8 cellular contexts compared by ENCODE assay signal in the genomic region with DNA sequence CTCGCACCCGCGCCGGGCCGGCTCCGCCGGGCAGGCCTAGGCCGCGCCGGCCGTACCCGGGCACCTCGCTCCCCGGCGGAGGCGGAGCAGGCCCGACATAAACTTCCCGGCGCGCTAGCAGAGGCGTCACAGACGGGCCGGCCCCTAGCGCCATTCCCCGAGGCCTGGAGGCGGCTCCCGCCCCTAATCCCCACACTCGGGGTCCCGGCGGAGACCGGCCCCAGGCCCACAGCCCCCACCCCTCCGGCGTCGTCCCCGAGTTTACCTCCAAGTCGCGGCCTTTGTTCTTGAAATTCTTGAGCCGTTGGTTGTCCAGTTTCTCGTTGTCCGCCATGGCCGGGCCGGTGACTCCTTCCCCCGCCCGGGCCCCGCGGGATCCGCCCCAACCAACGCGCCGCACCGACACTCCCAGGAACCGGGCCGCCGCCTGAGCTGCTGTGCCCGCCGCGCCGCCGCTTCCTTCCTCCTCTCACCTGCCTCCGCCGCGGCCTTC. TPM values are rescaled to one million over a fixed set of nuclear protein-coding genes. Genes with fewer than 3 reads are reported as not detected.
DNase-seq lines count a peak whose midpoint lies in the region; ATAC-seq and TF ChIP-seq lines count a peak whose summit lies in the region.

No MANE protein-coding gene starts in this region.

- H2AFZ ChIP-seq in parathyroid adenoma, result peak overlapping the region; percentile 88

- TF ChIP-seq CTCF in BE2C (IDR thresholded peaks at IDR 0.05; ENCODE audit: low read depth, low read length) (no peak), parathyroid adenoma (IDR thresholded peaks at IDR 0.05) (no peak)

- ATAC-seq in GM18909 (IDR thresholded peaks at IDR 0.05; ENCODE audit: poor library complexity, unreplicated experiment) (peak; percentile 52), HG03135 (IDR thresholded peaks at IDR 0.05; ENCODE audit: unreplicated experiment) (peak; percentile 47)

- DNase-seq in BE2C, result peak; percentile 69
- peak; percentile 39 for DNase-seq in NOMO-1 treated with dmso at 0.1 percent for 144 hours (lab: John Stamatoyannopoulos, UW; ENCODE audit: unreplicated experiment)
- DNase-seq in activated naive CD4-positive, alpha-beta T cell treated with anti-CD3 and anti-CD28 coated beads, Interleukin-2, amount 50 U/mL, for 16 hours, result peak; percentile 63
- DNase-seq in head of caudate nucleus, result peak in 28 of 42 donors; percentile 27 to 81 (median 55)
- DNase-seq in GOT3 (lab: John Stamatoyannopoulos, UW), result no peak

- H3K4me1 ChIP-seq in BE2C (peaks cover 3% of the 10 kb centered on the region; the same call in 1 of the 2 replicates), parathyroid adenoma (peaks cover 9% of the 10 kb centered on the region)

- no peaks in the 10 kb centered on the region for H3K27me3 ChIP-seq in BE2C
- H3K27me3 ChIP-seq in parathyroid adenoma (ENCODE audit: control insufficient read depth, insufficient read depth, low read length), result no peaks in the 10 kb centered on the region

- peak overlapping the region; percentile 65 for H3K4me2 ChIP-seq in parathyroid adenoma (ENCODE audit: low read length)

- no peak overlapping the region for H3K9ac ChIP-seq in parathyroid adenoma

- H3K27ac ChIP-seq in parathyroid adenoma, result peak overlapping the region; percentile 94

- H3K4me3 ChIP-seq in BE2C (ENCODE audit: low read depth, low read length) (peak overlapping the region; percentile 85), parathyroid adenoma (ENCODE audit: low read depth, low read length) (peak overlapping the region; percentile 74)

- intact Hi-C loops in head of caudate nucleus (cut with DNase I), result loop anchor here (5.0 to 10.0 kb wide), 2 partner anchors 170 to 192 kb away; a partner anchor contains a TSS

- no peaks in the 10 kb centered on the region for H3K9me3 ChIP-seq in BE2C
- H3K9me3 ChIP-seq in parathyroid adenoma (ENCODE audit: control insufficient read depth, low read length), result no peaks in the 10 kb centered on the region

- peaks cover 27% of the 10 kb centered on the region for H3K79me2 ChIP-seq in parathyroid adenoma

- no peaks in the 10 kb centered on the region; the same call in 1 of the 2 replicates for H3K36me3 ChIP-seq in BE2C
- H3K36me3 ChIP-seq in parathyroid adenoma (ENCODE audit: control insufficient read depth, insufficient read depth, low read length), result no peaks in the 10 kb centered on the region

RNA-seq across cellular contexts. Expression of a gene that starts 0.4 kb away (rescaled TPM):
- 21.4 TPM for polyA plus RNA-seq in BE2C (2012; ENCODE audit: insufficient read depth, insufficient read length, low read depth)
